ENCODE assay signal across 14 cellular contexts in the genomic region with DNA sequence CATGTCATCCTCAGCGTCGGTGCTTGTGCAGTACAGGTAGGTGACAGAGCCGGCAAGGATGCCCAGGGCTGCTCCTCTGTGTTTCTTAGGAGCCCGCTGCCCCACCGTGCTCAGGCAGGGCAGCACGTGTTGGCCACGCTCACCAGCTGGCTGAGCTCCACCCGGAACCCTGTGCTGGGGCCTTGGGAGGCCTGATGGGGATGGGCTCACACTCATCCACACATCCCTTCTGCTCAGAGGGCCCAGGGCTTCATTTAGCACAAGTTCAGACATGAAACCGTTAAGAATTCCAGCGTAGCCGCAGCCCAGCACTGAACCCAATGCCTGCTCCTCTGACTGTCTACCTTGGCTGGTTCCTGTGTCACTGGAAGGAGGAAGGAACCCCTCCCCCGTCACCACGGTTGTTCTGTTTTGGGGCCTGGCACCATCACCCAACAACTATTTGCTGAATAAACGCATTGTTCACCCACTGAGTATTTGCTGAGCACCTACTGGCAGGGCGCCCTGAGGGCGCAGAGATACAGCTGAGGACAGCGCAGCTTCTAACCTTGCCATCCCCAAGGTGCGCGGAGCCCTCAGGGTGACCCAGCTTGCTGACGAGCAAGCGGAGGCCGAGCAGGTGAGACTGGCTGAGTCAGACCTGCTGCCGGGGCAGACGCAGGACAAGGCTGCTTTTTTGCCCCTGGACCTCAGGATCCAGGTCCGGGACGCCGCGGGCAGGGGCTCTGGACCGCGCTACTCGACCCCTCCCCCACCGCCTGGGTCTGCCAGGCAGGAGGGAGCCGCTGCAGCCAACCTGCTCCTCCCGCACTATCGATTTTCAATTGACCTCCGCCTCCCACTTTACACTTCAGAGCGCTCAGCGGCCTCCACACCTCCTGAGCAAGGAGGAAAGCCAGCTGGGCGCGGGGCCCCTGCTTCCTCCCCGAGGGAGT. TPM values are rescaled to one million over a fixed set of nuclear protein-coding genes. Genes with fewer than 3 reads are reported as not detected.
DNase-seq lines count a peak whose midpoint lies in the region; ATAC-seq and TF ChIP-seq lines count a peak whose summit lies in the region.
"Had no signal": no experiment of that assay in that cellular context is flagged by ENCODE, and none has a peak within 500 bp of the region (broad histone marks: within the 10 kb centered on the region; RNA-seq: fewer than 3 reads in every experiment).

No MANE protein-coding gene starts in this region.

- H3K36me3 Mint-ChIP-seq in H9 (ENCODE audit: insufficient read depth in 1 of 3, low read depth in 3 of 3) = peaks cover 0 to 4% (median 0%) of the 10 kb centered on the region in 3 experiments; a peak in 4 of 7 replicates
- H3K36me3 Mint-ChIP-seq in activated T-cell treated with anti-CD3 and anti-CD28 coated beads, Interleukin-2, amount 50 U/mL, for 24 hours (ENCODE audit: low read depth) = no peaks in the 10 kb centered on the region
- H3K36me3 Mint-ChIP-seq: brain, immature natural killer cell had no signal

- peak overlapping the region; percentile 39 to 63; a peak in 4 of 5 replicates for H3K4me3 Mint-ChIP-seq in H9
- no peak overlapping the region for H3K4me3 Mint-ChIP-seq in activated T-cell treated with anti-CD3 and anti-CD28 coated beads, Interleukin-2, amount 50 U/mL, for 24 hours
- H3K4me3 Mint-ChIP-seq: activated T-cell treated with anti-CD3 and anti-CD28 coated beads, Interleukin-2, amount 50 U/mL, for 4 hours had no signal

- no peak overlapping the region for H2BK120ac ChIP-seq in H9 (ENCODE audit: low read depth, low read length, poor library complexity, severe bottlenecking)
- no peak overlapping the region for H2BK120ac ChIP-seq in trophoblast cell (ENCODE audit: insufficient read depth, low read length, poor library complexity)

- H3K9me3 ChIP-seq in H9 (ENCODE audit: control insufficient read depth, low read depth, low read length) (no peaks in the 10 kb centered on the region), NT2/D1 (ENCODE audit: insufficient read depth, low read length) (no peaks in the 10 kb centered on the region), hepatocyte (ENCODE audit: low read depth) (no peaks in the 10 kb centered on the region), trophoblast cell (ENCODE audit: insufficient read depth, low read depth, low read length) (no peaks in the 10 kb centered on the region)

- H3K27ac ChIP-seq in H9 (ENCODE audit: insufficient read length, low read depth, low read length) (no peak overlapping the region), hepatocyte (no peak overlapping the region), trophoblast cell (ENCODE audit: low read depth, low read length) (no peak overlapping the region)

- WGBS in H9 (ENCODE audit: extremely low coverage, insufficient read length, low lambda C conversion rate) = no CpG with 5 or more reads among the region's 41 CpGs
- 21% methylated on average over 41 of the region's 41 CpGs for WGBS in hepatocyte (ENCODE audit: low lambda C conversion rate, missing lambda C conversion rate)
- no CpG with 5 or more reads among the region's 41 CpGs for WGBS in trophoblast cell (ENCODE audit: extremely low coverage, insufficient coverage, insufficient read length)

- H3K4me1 Mint-ChIP-seq in H9 = peaks cover 31 to 42% of the 10 kb centered on the region in 2 experiments
- H3K4me1 Mint-ChIP-seq in activated T-cell treated with anti-CD3 and anti-CD28 coated beads, Interleukin-2, amount 50 U/mL, for 24 hours (ENCODE audit: low read depth) = no peaks in the 10 kb centered on the region
- H3K4me1 Mint-ChIP-seq: immature natural killer cell had no signal

- H3K36me3 ChIP-seq in NT2/D1 (ENCODE audit: insufficient read depth, insufficient read length, low read length) (no peaks in the 10 kb centered on the region), hepatocyte (replicated peaks; ENCODE audit: insufficient read depth, low read depth) (no peaks in the 10 kb centered on the region), trophoblast cell (ENCODE audit: control insufficient read depth in 1 of 2, insufficient read depth in 2 of 2, low read length in 2 of 2) (no peaks in the 10 kb centered on the region)

- H4K91ac ChIP-seq in H9 (ENCODE audit: insufficient read length, low read depth, low read length) = no peak overlapping the region
- no peak overlapping the region for H4K91ac ChIP-seq in trophoblast cell (ENCODE audit: low read depth, low read length)

- H2AK5ac ChIP-seq in H9 (ENCODE audit: insufficient read length, low read length) (no peak overlapping the region), trophoblast cell (ENCODE audit: low read length) (no peak overlapping the region)

- H2BK15ac ChIP-seq in H9 (ENCODE audit: low read depth, low read length) = no peak overlapping the region

- no peak overlapping the region for H3K18ac ChIP-seq in H9 (ENCODE audit: insufficient read length, low read depth, low read length)
- H3K18ac ChIP-seq in trophoblast cell (ENCODE audit: low read length) = no peak overlapping the region

- no peaks in the 10 kb centered on the region for H4K20me1 ChIP-seq in H9 (ENCODE audit: control insufficient read depth, insufficient read depth, insufficient read length)
- H4K20me1 ChIP-seq in hepatocyte (ENCODE audit: insufficient read depth, poor library complexity, severe bottlenecking) = no peaks in the 10 kb centered on the region

- H3K9ac ChIP-seq in H9 (ENCODE audit: extremely low read depth, insufficient read length, low read length) = no peak overlapping the region
- H3K9ac ChIP-seq in NT2/D1 (ENCODE audit: insufficient read length, low read depth) = peak overlapping the region; percentile 56
- H3K9ac ChIP-seq in trophoblast cell (ENCODE audit: low read length) = no peak overlapping the region

- H2BK20ac ChIP-seq in H9 (ENCODE audit: low read depth, low read length, poor library complexity, severe bottlenecking) = no peak overlapping the region

- no peak overlapping the region for H4K12ac ChIP-seq in trophoblast cell (ENCODE audit: low read depth, low read length)

- no peak overlapping the region for H3T11ph ChIP-seq in H9 (ENCODE audit: low read length)

- peak overlapping the region; percentile 46 for H3K4me2 ChIP-seq in H9 (ENCODE audit: insufficient read depth, insufficient read length, low read length)
- H3K4me2 ChIP-seq in hepatocyte = peak overlapping the region; percentile 54
- peak overlapping the region; percentile 51 for H3K4me2 ChIP-seq in trophoblast cell (ENCODE audit: low read length)

- no peak overlapping the region for H3K56ac ChIP-seq in H9 (ENCODE audit: insufficient read length, low read depth, low read length)

- H3K27me3 Mint-ChIP-seq in H9 (ENCODE audit: low read depth) = peaks cover 62% of the 10 kb centered on the region
- H3K27me3 Mint-ChIP-seq in activated T-cell treated with anti-CD3 and anti-CD28 coated beads, Interleukin-2, amount 50 U/mL, for 24 hours = peaks cover 2% of the 10 kb centered on the region

- peaks cover 3 to 13% of the 10 kb centered on the region in 2 experiments; a peak in 4 of 5 replicates for H3K9me3 Mint-ChIP-seq in H9
- H3K9me3 Mint-ChIP-seq in activated T-cell treated with anti-CD3 and anti-CD28 coated beads, Interleukin-2, amount 50 U/mL, for 24 hours = no peaks in the 10 kb centered on the region

- H3K23me2 ChIP-seq in H9 (ENCODE audit: insufficient read length, low read depth, low read length, poor library complexity, severe bottlenecking) = no peaks in the 10 kb centered on the region

- H3K79me1 ChIP-seq in H9 (ENCODE audit: insufficient read depth, low read depth, low read length, poor library complexity, severe bottlenecking) (no peaks in the 10 kb centered on the region), trophoblast cell (ENCODE audit: low read length) (no peaks in the 10 kb centered on the region)

- H3K4me1 ChIP-seq in H9 (ENCODE audit: insufficient read depth, low read length) (peaks cover 5% of the 10 kb centered on the region; the same call in 1 of the 2 replicates), NT2/D1 (ENCODE audit: insufficient read depth, insufficient read length) (peaks cover 16% of the 10 kb centered on the region), hepatocyte (ENCODE audit: insufficient read depth) (peaks cover 5% of the 10 kb centered on the region), trophoblast cell (ENCODE audit: control insufficient read depth in 1 of 2, insufficient read depth in 2 of 2, low read length in 2 of 2) (peaks cover 9% of the 10 kb centered on the region in 2 experiments)

- H2BK5ac ChIP-seq in H9 (ENCODE audit: insufficient read length, low read length) (no peak overlapping the region), trophoblast cell (ENCODE audit: low read depth, low read length, poor library complexity) (no peak overlapping the region)

- H3K23ac ChIP-seq in H9 (ENCODE audit: insufficient read length, low read depth, low read length) = no peak overlapping the region
- no peak overlapping the region for H3K23ac ChIP-seq in trophoblast cell (ENCODE audit: low read length)

- peak; percentile 83 for DNase-seq in H9
- DNase-seq in NT2/D1 (ENCODE audit: low read depth, low spot score) = peak; percentile 30
- DNase-seq in hepatocyte (ENCODE audit: low spot score) = no peak
- peak; percentile 80 to 81 for DNase-seq in trophoblast cell
- no peak for DNase-seq in GOT3 (lab: John Stamatoyannopoulos, UW)
- no peak for DNase-seq in activated CD8-positive, alpha-beta memory T cell treated with anti-CD3 and anti-CD28 coated beads, Interleukin-2, amount 50 U/mL, for 48 hours
- no peak for DNase-seq in activated T-cell treated with anti-CD3 and anti-CD28 coated beads, Interleukin-2, amount 50 U/mL, for 24 hours
- DNase-seq: activated T-cell treated with anti-CD3 and anti-CD28 coated beads, Interleukin-2, amount 50 U/mL, for 4 hours; immature natural killer cell; NCI-H1694 treated with DMSO at 0.1 percent for 48 hours; stimulated activated naive CD4-positive, alpha-beta T cell had no signal

- no peak overlapping the region for H4K5ac ChIP-seq in H9 (ENCODE audit: insufficient read length, low read depth, low read length)

- H3K79me2 ChIP-seq in H9 (ENCODE audit: insufficient read depth, low read length) = no peaks in the 10 kb centered on the region
- H3K79me2 ChIP-seq in hepatocyte = no peaks in the 10 kb centered on the region
- no peaks in the 10 kb centered on the region for H3K79me2 ChIP-seq in trophoblast cell (ENCODE audit: control insufficient read depth, insufficient read depth, low read length, poor library complexity)

- H3K4ac ChIP-seq in H9 (ENCODE audit: low read depth, low read length) = no peak overlapping the region
- no peak overlapping the region for H3K4ac ChIP-seq in trophoblast cell (ENCODE audit: low read depth, low read length)

- 0 out of 2 replicates have a peak overlapping the region, but pooled peaks have one; percentile 3 for H3K14ac ChIP-seq in H9 (ENCODE audit: insufficient read depth, low read length)
- H3K14ac ChIP-seq in trophoblast cell (ENCODE audit: low read length) = no peak overlapping the region

- peak overlapping the region; percentile 24 for H3K4me3 ChIP-seq in NT2/D1 (ENCODE audit: insufficient read length, low read depth)
- H3K4me3 ChIP-seq in hepatocyte = no peak overlapping the region
- H3K4me3 ChIP-seq in trophoblast cell (ENCODE audit: low read depth, low read length) = no peak overlapping the region

- no peaks in the 10 kb centered on the region for H3K9me2 ChIP-seq in hepatocyte (replicated peaks; ENCODE audit: insufficient read depth)

- H3K27me3 ChIP-seq in H9 (ENCODE audit: insufficient read depth, low read length) (no peaks in the 10 kb centered on the region; the same call in 1 of the 2 replicates), NT2/D1 (ENCODE audit: insufficient read depth, insufficient read length) (peaks cover 61% of the 10 kb centered on the region), hepatocyte (peaks cover 18% of the 10 kb centered on the region), trophoblast cell (ENCODE audit: insufficient read depth, low read length) (no peaks in the 10 kb centered on the region)

- H3K27ac Mint-ChIP-seq in H9 = no peak overlapping the region
- no peak overlapping the region for H3K27ac Mint-ChIP-seq in activated T-cell treated with anti-CD3 and anti-CD28 coated beads, Interleukin-2, amount 50 U/mL, for 24 hours
- H3K27ac Mint-ChIP-seq: immature natural killer cell had no signal

- no peak for ATAC-seq in HG02938 (IDR thresholded peaks at IDR 0.05; ENCODE audit: unreplicated experiment)
- ATAC-seq: activated T-cell treated with anti-CD3 and anti-CD28 coated beads, Interleukin-2, amount 50 U/mL, for 4 hours had no signal

- H4K8ac ChIP-seq in H9 (replicated peaks; ENCODE audit: insufficient read length, low read depth, low read length) (no peak overlapping the region), trophoblast cell (ENCODE audit: low read depth, low read length) (no peak overlapping the region)

- TF ChIP-seq CTCF in H9 (conservative IDR thresholded peaks at IDR 0.05) (no peak), hepatocyte (IDR thresholded peaks at IDR 0.05; ENCODE audit: poor library complexity) (no peak)

- no peak overlapping the region for H2BK12ac ChIP-seq in H9 (ENCODE audit: insufficient read length, low read depth, low read length)
- H2BK12ac ChIP-seq in trophoblast cell (ENCODE audit: low read length) = no peak overlapping the region

- H2AFZ ChIP-seq in H9 (ENCODE audit: low read length) = no peak overlapping the region
- H2AFZ ChIP-seq in hepatocyte = no peak overlapping the region
- no peak overlapping the region for H2AFZ ChIP-seq in trophoblast cell (ENCODE audit: insufficient read depth, low read length, poor library complexity)

RNA-seq across cellular contexts. Expression of a gene that starts 50.6 kb away (rescaled TPM):
- 11.2 and 12.2 TPM in 2 replicates for total RNA-seq in H9 (2021)
- 0.44 and 0.50 TPM in 2 replicates for total RNA-seq in hepatocyte
- polyA plus RNA-seq in hepatocyte = not detected in 2 replicates
- 0.03 and 0.04 TPM in 2 replicates for polyA plus RNA-seq in trophoblast cell (2013)
- total RNA-seq: HT-29 had no signal

Comparison
In these comparisons a context has a peak if more than half of its experiments do, and no peak if none do; other contexts are left out.
1. DNase-seq: peak in H9 (single experiment), NT2/D1 (single experiment) and trophoblast cell (2 of 2); none in hepatocyte (single experiment), GOT3 (single experiment), activated CD8-positive, alpha-beta memory T cell treated with anti-CD3 and anti-CD28 coated beads, Interleukin-2, amount 50 U/mL, for 48 hours (single experiment) and activated T-cell treated with anti-CD3 and anti-CD28 coated beads, Interleukin-2, amount 50 U/mL, for 24 hours (single experiment).
2. Peak in every context shown above with its lines, with median percentiles within 50 percentile points of each other: H3K4me2 ChIP-seq.